21 cellular contexts compared by ENCODE assay signal in genomic region chr7:136102881-136103280, GRCh38.
A peak's percentile ranks its signal among the peaks of the same experiment; 100 is the strongest.
DNase-seq lines count a peak whose midpoint lies in the region; ATAC-seq, FAIRE-seq and TF ChIP-seq lines count a peak whose summit lies in the region.
"Had no signal": no experiment of that assay in that cellular context is flagged by ENCODE, and none has a peak within 500 bp of the region (broad histone marks: within the 10 kb centered on the region; RNA-seq: fewer than 3 reads in every experiment).

No MANE protein-coding gene starts in this region.

- H2AFZ ChIP-seq in GM12878 (ENCODE audit: control insufficient read depth, low read depth, low read length), result no peak overlapping the region

- no peaks in the 10 kb centered on the region for H4K20me1 ChIP-seq in GM12878 (ENCODE audit: control insufficient read depth, insufficient read depth)

- no peak for TF ChIP-seq RAD21 in GM12878 (IDR thresholded peaks at IDR 0.05; ENCODE audit: insufficient read depth, low read depth, low read length)

- DNase-seq in GM12878 (ENCODE audit: low read depth, low spot score) (no peak), posterior vena cava (ENCODE audit: low spot score) (peak; percentile 24), RPMI8226 (no peak), vagina (ENCODE audit: extremely low spot score in 2 of 2) (no peak)
- no peak for DNase-seq in stimulated activated CD4-positive, alpha-beta T cell treated with anti-CD3 and anti-CD28 coated beads, Interleukin-1b, Interleukin-23, amount 100 ng/mL, for 48 hours
- DNase-seq in activated CD8-positive, alpha-beta T cell treated with anti-CD3 and anti-CD28 coated beads, Interleukin-2, amount 10 ng/mL, durations not matched to agents 7 days and 5 days, result no peak
- DNase-seq: Caco-2, DMS79 treated with DMSO at 0.1 percent for 48 hours, GDM1, MG63, NCI-H1092 treated with DMSO at 0.1 percent for 48 hours, NCI-H187 treated with DMSO at 0.1 percent for 48 hours, NCI-H2171, NCI-H446 treated with DMSO at 0.1 percent for 48 hours, NCI-H82, SIG-M5 had no signal

- no peak for TF ChIP-seq EP300 in GM12878 (IDR thresholded peaks at IDR 0.05; ENCODE audit: borderline replicate concordance in 1 of 2, control insufficient read depth in 1 of 2, low read depth in 2 of 2, low read length in 2 of 2)

- intact Hi-C loops in GM12878 (cut with micrococcal nuclease; ENCODE audit: unreplicated experiment) (no loop called here), posterior vena cava (cut with DNase I) (no loop called here), vagina (cut with DNase I) (no loop called here)

- in situ Hi-C loops in GM12878 (cut with MboI), result no loop called here

- RAD21 ChIA-PET in GM12878 (lab: Charles Lee; ENCODE audit: unreplicated experiment), result interaction anchor here (0.6 kb wide), 1 partner anchor 1485 kb away, joined by 3 read pairs; no protein-coding TSS in a partner anchor

- H3K36me3 ChIP-seq in GM12878 (ENCODE audit: control insufficient read depth in 2 of 2, insufficient read depth in 2 of 2, low read length in 1 of 2) (no peaks in the 10 kb centered on the region), vagina (no peaks in the 10 kb centered on the region)
- H3K36me3 ChIP-seq: MG63 had no signal

- no peaks in the 10 kb centered on the region for H3K36me3 Mint-ChIP-seq in activated CD8-positive, alpha-beta T cell treated with anti-CD3 and anti-CD28 coated beads, Interleukin-2, amount 10 ng/mL, durations not matched to agents 7 days and 5 days (ENCODE audit: low read depth)
- H3K36me3 Mint-ChIP-seq: CD14-positive monocyte had no signal

- TF ChIP-seq CTCF in GM12878 (IDR thresholded peaks at IDR 0.05 in 2 of 3, conservative IDR thresholded peaks at IDR 0.05 in 1 of 3; ENCODE audit: control insufficient read depth in 2 of 3, extremely low read depth in 1 of 3, insufficient read depth in 1 of 3, low read depth in 3 of 3, low read length in 3 of 3), result no peak
- TF ChIP-seq CTCF in vagina (IDR thresholded peaks at IDR 0.05), result no peak

- no peaks in the 10 kb centered on the region for H3K27me3 Mint-ChIP-seq in activated CD8-positive, alpha-beta T cell treated with anti-CD3 and anti-CD28 coated beads, Interleukin-2, amount 10 ng/mL, durations not matched to agents 7 days and 5 days (ENCODE audit: low read depth)

- H3K4me2 ChIP-seq in GM12878 (ENCODE audit: control insufficient read depth, insufficient read depth), result no peak overlapping the region
- H3K4me2 ChIP-seq: KMS-11 had no signal

- no peaks in the 10 kb centered on the region for H3K27me3 ChIP-seq in GM12878 (replicated peaks in 1 of 2; ENCODE audit: control insufficient read depth in 2 of 2, insufficient read depth in 2 of 2, low read length in 1 of 2)
- no peaks in the 10 kb centered on the region for H3K27me3 ChIP-seq in vagina
- H3K27me3 ChIP-seq: MG63 had no signal

- no peak overlapping the region for H3K4me3 Mint-ChIP-seq in activated CD8-positive, alpha-beta T cell treated with anti-CD3 and anti-CD28 coated beads, Interleukin-2, amount 10 ng/mL, durations not matched to agents 7 days and 5 days
- H3K4me3 Mint-ChIP-seq: CD14-positive monocyte had no signal

- no peak overlapping the region for H3K4me3 ChIP-seq in GM12878
- no peak overlapping the region for H3K4me3 ChIP-seq in vagina
- H3K4me3 ChIP-seq: MG63 had no signal

- H3K27ac Mint-ChIP-seq in activated CD8-positive, alpha-beta T cell treated with anti-CD3 and anti-CD28 coated beads, Interleukin-2, amount 10 ng/mL, durations not matched to agents 7 days and 5 days, result no peak overlapping the region
- H3K27ac Mint-ChIP-seq: CD14-positive monocyte had no signal

- BruUV-seq in GM12878 (replicated peaks; lab: Mats Ljungman, UMichigan), result no TSS peak

- no peak for FAIRE-seq in GM12878 (lab: Jason Lieb, UNC)
- FAIRE-seq: RCC 7860 had no signal

- H3K79me2 ChIP-seq in GM12878 (ENCODE audit: control insufficient read depth, insufficient read depth, low read length), result no peaks in the 10 kb centered on the region

- ATAC-seq in GM18858 (IDR thresholded peaks at IDR 0.05; ENCODE audit: unreplicated experiment), result peak; percentile 47
- ATAC-seq in HG02610 (IDR thresholded peaks at IDR 0.05; ENCODE audit: unreplicated experiment), result peak; percentile 61
- ATAC-seq in GM12878, result peak; percentile 36; the same call in 2 of the 3 replicates
- ATAC-seq in activated CD8-positive, alpha-beta T cell treated with anti-CD3 and anti-CD28 coated beads, Interleukin-2, amount 10 ng/mL, durations not matched to agents 7 days and 5 days, result no peak

- no peak for TF ChIP-seq POLR2A in GM12878 (IDR thresholded peaks at IDR 0.05; ENCODE audit: low read depth, low read length)
- no peak for TF ChIP-seq POLR2A in vagina (IDR thresholded peaks at IDR 0.05)

- H3K9me3 ChIP-seq in GM12878 (replicated peaks; ENCODE audit: control insufficient read depth, insufficient read depth, low read length) (no peaks in the 10 kb centered on the region; the same call in 2 of the 3 replicates), vagina (no peaks in the 10 kb centered on the region)
- H3K9me3 ChIP-seq: Caco-2, MG63 had no signal

- no peaks in the 10 kb centered on the region for H3K9me3 Mint-ChIP-seq in activated CD8-positive, alpha-beta T cell treated with anti-CD3 and anti-CD28 coated beads, Interleukin-2, amount 10 ng/mL, durations not matched to agents 7 days and 5 days (ENCODE audit: insufficient read depth)

- no peak overlapping the region for H3K9ac ChIP-seq in GM12878 (ENCODE audit: control insufficient read depth, insufficient read depth, low read length)
- H3K9ac ChIP-seq: KMS-11 had no signal

- no peaks in the 10 kb centered on the region for H3K4me1 Mint-ChIP-seq in activated CD8-positive, alpha-beta T cell treated with anti-CD3 and anti-CD28 coated beads, Interleukin-2, amount 10 ng/mL, durations not matched to agents 7 days and 5 days (ENCODE audit: low read depth)
- H3K4me1 Mint-ChIP-seq: CD14-positive monocyte had no signal

- H3K27ac ChIP-seq in GM12878 (ENCODE audit: control insufficient read depth, insufficient read depth) (no peak overlapping the region), vagina (no peak overlapping the region)
- H3K27ac ChIP-seq: KMS-11 had no signal

- CTCF ChIA-PET in GM12878 (lab: Yijun Ruan, JAX), result interaction anchor here (0.6 to 3.0 kb wide), 2 partner anchors 12 to 317 kb away, joined by 3 to 16 read pairs; no protein-coding TSS in a partner anchor
- CTCF ChIA-PET in activated CD8-positive, alpha-beta T cell treated with anti-CD3 and anti-CD28 coated beads, Interleukin-2, amount 10 ng/mL, durations not matched to agents 7 days and 5 days (lab: Charles Lee), result no interaction called here

- SMC1A ChIA-PET in GM12878 (lab: Charles Lee; ENCODE audit: uncharacterized antibody, unreplicated experiment), result no interaction called here

- no peaks in the 10 kb centered on the region for H3K4me1 ChIP-seq in GM12878 (ENCODE audit: control insufficient read depth, insufficient read depth, low read length)
- no peaks in the 10 kb centered on the region for H3K4me1 ChIP-seq in vagina
- H3K4me1 ChIP-seq: Caco-2 had no signal

- POLR2A ChIA-PET in GM12878 (lab: Charles Lee), result no interaction called here
- POLR2A ChIA-PET in activated CD8-positive, alpha-beta T cell treated with anti-CD3 and anti-CD28 coated beads, Interleukin-2, amount 10 ng/mL, durations not matched to agents 7 days and 5 days (lab: Charles Lee), result no interaction called here

TF ChIP-seq in GM12878, 131 proteins besides CTCF, POLR2A, EP300 and RAD21:
- TF ChIP-seq KDM1A (IDR thresholded peaks at IDR 0.05; ENCODE audit: borderline replicate concordance), result no peak
- no peak for TF ChIP-seq ZBTB33 (IDR thresholded peaks at IDR 0.05)
- TF ChIP-seq E4F1 (IDR thresholded peaks at IDR 0.05; ENCODE audit: borderline replicate concordance, partially characterized antibody), result no peak
- TF ChIP-seq ZNF622 (IDR thresholded peaks at IDR 0.05), result no peak
- no peak for TF ChIP-seq PML (IDR thresholded peaks at IDR 0.05; ENCODE audit: low read length)
